12 cellular contexts compared by ENCODE assay signal in the genomic region with DNA sequence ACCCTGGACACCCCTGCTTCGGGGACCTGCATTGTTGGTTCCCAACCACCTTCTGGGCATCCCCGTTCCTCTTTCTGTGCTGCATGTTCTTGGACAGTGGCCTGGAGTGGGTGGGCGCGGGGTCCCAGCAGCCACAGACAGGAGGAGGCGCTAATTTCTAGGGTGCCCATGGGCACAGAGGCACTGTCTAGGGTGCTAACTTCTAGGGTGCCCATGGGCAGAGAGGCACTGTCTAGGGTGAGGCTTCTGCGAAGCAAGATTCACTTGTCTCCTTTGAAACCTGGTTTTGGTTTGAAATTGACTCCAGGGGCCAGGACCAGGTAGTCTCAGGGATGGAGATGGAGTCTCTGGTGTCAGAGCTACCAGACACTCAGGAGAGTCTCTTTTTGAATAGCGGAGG. TPM values are rescaled to one million over a fixed set of nuclear protein-coding genes. Genes with fewer than 3 reads are reported as not detected.
A peak's percentile ranks its signal among the peaks of the same experiment; 100 is the strongest.
DNase-seq lines count a peak whose midpoint lies in the region; TF ChIP-seq lines count a peak whose summit lies in the region.
"Had no signal": no experiment of that assay in that cellular context is flagged by ENCODE, and none has a peak within 500 bp of the region (broad histone marks: within the 10 kb centered on the region; RNA-seq: fewer than 3 reads in every experiment).

No MANE protein-coding gene starts in this region.

- H3K27me3 ChIP-seq in PC-9 (ENCODE audit: insufficient read depth, low read depth) = no peaks in the 10 kb centered on the region
- H3K27me3 ChIP-seq in smooth muscle cell (ENCODE audit: low read depth) = peaks cover 17% of the 10 kb centered on the region
- H3K27me3 ChIP-seq: brain microvascular endothelial cell had no signal

- no peaks in the 10 kb centered on the region for H3K9me3 Mint-ChIP-seq in activated CD4-positive, alpha-beta memory T cell treated with anti-CD3 and anti-CD28 coated beads for 36 hours
- no peaks in the 10 kb centered on the region for H3K9me3 Mint-ChIP-seq in activated CD4-positive, alpha-beta memory T cell treated with anti-CD3 and anti-CD28 coated beads, Interleukin-2, amount 10 ng/mL, durations not matched to agents 7 days and 5 days

- H3K4me3 ChIP-seq in PC-9 (peak overlapping the region; percentile 43; the same call in 1 of the 2 replicates), fibroblast of villous mesenchyme (ENCODE audit: low read depth, low read length) (peak overlapping the region; percentile 48), smooth muscle cell (no peak overlapping the region), OCI-LY7 (ENCODE audit: low read depth, low read length, poor library complexity, severe bottlenecking) (no peak overlapping the region)

- H3K27ac ChIP-seq in PC-9 = no peak overlapping the region; the same call in 1 of the 2 replicates
- no peak overlapping the region for H3K27ac ChIP-seq in smooth muscle cell (ENCODE audit: low read depth)
- no peak overlapping the region for H3K27ac ChIP-seq in OCI-LY7 (ENCODE audit: low read depth, low read length, poor library complexity, severe bottlenecking)
- H3K27ac ChIP-seq: brain microvascular endothelial cell had no signal

- WGBS in smooth muscle cell (ENCODE audit: low lambda C conversion rate) = 77% methylated on average over 7 of the region's 7 CpGs

- no peaks in the 10 kb centered on the region for H3K36me3 Mint-ChIP-seq in activated CD4-positive, alpha-beta memory T cell treated with anti-CD3 and anti-CD28 coated beads for 36 hours
- H3K36me3 Mint-ChIP-seq in activated CD4-positive, alpha-beta memory T cell treated with anti-CD3 and anti-CD28 coated beads, Interleukin-2, amount 10 ng/mL, durations not matched to agents 7 days and 5 days (ENCODE audit: low read depth) = no peaks in the 10 kb centered on the region
- H3K36me3 Mint-ChIP-seq: activated CD8-positive, alpha-beta memory T cell treated with anti-CD3 and anti-CD28 coated beads, Interleukin-2, amount 10 ng/mL, durations not matched to agents 7 days and 5 days had no signal

- H3K4me1 ChIP-seq in PC-9 (replicated peaks; ENCODE audit: insufficient read depth) (peaks cover 56% of the 10 kb centered on the region), smooth muscle cell (ENCODE audit: low read depth) (peaks cover 23% of the 10 kb centered on the region), OCI-LY7 (ENCODE audit: insufficient read depth, low read length, poor library complexity, severe bottlenecking) (no peaks in the 10 kb centered on the region)

- H3K9me3 ChIP-seq in PC-9 (ENCODE audit: insufficient read depth, low read depth) (no peaks in the 10 kb centered on the region), smooth muscle cell (replicated peaks; ENCODE audit: low read depth) (no peaks in the 10 kb centered on the region), OCI-LY7 (ENCODE audit: low read length) (no peaks in the 10 kb centered on the region)

- peaks cover 16% of the 10 kb centered on the region for H3K27me3 Mint-ChIP-seq in activated CD4-positive, alpha-beta memory T cell treated with anti-CD3 and anti-CD28 coated beads for 36 hours
- peaks cover 30% of the 10 kb centered on the region for H3K27me3 Mint-ChIP-seq in activated CD4-positive, alpha-beta memory T cell treated with anti-CD3 and anti-CD28 coated beads, Interleukin-2, amount 10 ng/mL, durations not matched to agents 7 days and 5 days

- DNase-seq in activated CD4-positive, alpha-beta memory T cell treated with anti-CD3 and anti-CD28 coated beads for 36 hours = no peak
- no peak for DNase-seq in activated CD4-positive, alpha-beta memory T cell treated with anti-CD3 and anti-CD28 coated beads, Interleukin-2, amount 10 ng/mL, durations not matched to agents 7 days and 5 days
- no peak for DNase-seq in PC-9
- no peak for DNase-seq in fibroblast of villous mesenchyme (ENCODE audit: low read depth)
- no peak for DNase-seq in smooth muscle cell (lab: John Stamatoyannopoulos, UW; ENCODE audit: unreplicated experiment)
- DNase-seq in activated CD8-positive, alpha-beta memory T cell treated with anti-CD3 and anti-CD28 coated beads, Interleukin-2, amount 50 U/mL, for 4 hours = no peak
- DNase-seq in OCI-LY7 (ENCODE audit: low spot score) = no peak
- DNase-seq in NCI-H1436 treated with DMSO at 0.1 percent for 48 hours (lab: John Stamatoyannopoulos, UW) = no peak
- DNase-seq: activated CD8-positive, alpha-beta memory T cell treated with anti-CD3 and anti-CD28 coated beads, Interleukin-2, amount 10 ng/mL, durations not matched to agents 7 days and 5 days; occipital lobe had no signal

- CTCF ChIA-PET in activated CD4-positive, alpha-beta memory T cell treated with anti-CD3 and anti-CD28 coated beads for 36 hours (lab: Charles Lee) = no interaction called here
- CTCF ChIA-PET in activated CD4-positive, alpha-beta memory T cell treated with anti-CD3 and anti-CD28 coated beads, Interleukin-2, amount 10 ng/mL, durations not matched to agents 7 days and 5 days (lab: Charles Lee) = no interaction called here
- CTCF ChIA-PET in PC-9 (lab: Charles Lee) (no interaction called here), OCI-LY7 (lab: Charles Lee; ENCODE audit: unreplicated experiment) (no interaction called here)

- H3K4me1 Mint-ChIP-seq in activated CD4-positive, alpha-beta memory T cell treated with anti-CD3 and anti-CD28 coated beads for 36 hours (ENCODE audit: low read depth) = peaks cover 7% of the 10 kb centered on the region
- peaks cover 1% of the 10 kb centered on the region for H3K4me1 Mint-ChIP-seq in activated CD4-positive, alpha-beta memory T cell treated with anti-CD3 and anti-CD28 coated beads, Interleukin-2, amount 10 ng/mL, durations not matched to agents 7 days and 5 days

- no peak overlapping the region for H3K9ac ChIP-seq in smooth muscle cell (ENCODE audit: low read depth)

- H3K36me3 ChIP-seq in PC-9 (ENCODE audit: low read depth) (no peaks in the 10 kb centered on the region), smooth muscle cell (ENCODE audit: low read depth) (no peaks in the 10 kb centered on the region), OCI-LY7 (ENCODE audit: insufficient read depth, low read length) (no peaks in the 10 kb centered on the region)
- H3K36me3 ChIP-seq: brain microvascular endothelial cell had no signal

- H3F3A ChIP-seq in PC-9 (ENCODE audit: insufficient read depth, low read depth) (peaks cover 24% of the 10 kb centered on the region; the same call in 1 of the 2 replicates), smooth muscle cell (ENCODE audit: low read depth) (peaks cover 5% of the 10 kb centered on the region)

- intact Hi-C loops in activated CD4-positive, alpha-beta memory T cell treated with anti-CD3 and anti-CD28 coated beads for 36 hours (cut with micrococcal nuclease) = no loop called here
- intact Hi-C loops in PC-9 (cut with micrococcal nuclease; ENCODE audit: unreplicated experiment) = no loop called here
- intact Hi-C loops in OCI-LY7 (cut with micrococcal nuclease; ENCODE audit: unreplicated experiment) = no loop called here

- H3K9me2 ChIP-seq in PC-9 (ENCODE audit: insufficient read depth) = no peaks in the 10 kb centered on the region
- H3K9me2 ChIP-seq in OCI-LY7 (ENCODE audit: insufficient read depth, low read length) = no peaks in the 10 kb centered on the region

- TF ChIP-seq CTCF in PC-9 (conservative IDR thresholded peaks at IDR 0.05) (no peak), fibroblast of villous mesenchyme (IDR thresholded peaks at IDR 0.05; ENCODE audit: insufficient read depth, low read depth, low read length) (no peak), smooth muscle cell (IDR thresholded peaks at IDR 0.05; ENCODE audit: borderline replicate concordance, insufficient read depth, poor library complexity, severe bottlenecking) (no peak), OCI-LY7 (conservative IDR thresholded peaks at IDR 0.05; ENCODE audit: low read length) (no peak)

- H4K20me1 ChIP-seq in PC-9 (ENCODE audit: insufficient read depth) (no peaks in the 10 kb centered on the region), smooth muscle cell (ENCODE audit: low read depth) (no peaks in the 10 kb centered on the region), OCI-LY7 (ENCODE audit: insufficient read depth, low read length) (no peaks in the 10 kb centered on the region)

- POLR2A ChIA-PET in activated CD4-positive, alpha-beta memory T cell treated with anti-CD3 and anti-CD28 coated beads for 36 hours (lab: Charles Lee) = no interaction called here
- POLR2A ChIA-PET in activated CD4-positive, alpha-beta memory T cell treated with anti-CD3 and anti-CD28 coated beads, Interleukin-2, amount 10 ng/mL, durations not matched to agents 7 days and 5 days (lab: Charles Lee) = no interaction called here
- POLR2A ChIA-PET in PC-9 (lab: Charles Lee; ENCODE audit: unreplicated experiment) (no interaction called here), OCI-LY7 (lab: Charles Lee) (no interaction called here)

- BruUV-seq in PC-9 (replicated peaks; lab: Mats Ljungman, UMichigan) (no TSS peak), OCI-LY7 (replicated peaks; lab: Mats Ljungman, UMichigan) (no TSS peak)

- peak overlapping the region; percentile 52 for H3K4me3 Mint-ChIP-seq in activated CD4-positive, alpha-beta memory T cell treated with anti-CD3 and anti-CD28 coated beads for 36 hours
- no peak overlapping the region for H3K4me3 Mint-ChIP-seq in activated CD4-positive, alpha-beta memory T cell treated with anti-CD3 and anti-CD28 coated beads, Interleukin-2, amount 10 ng/mL, durations not matched to agents 7 days and 5 days
- H3K4me3 Mint-ChIP-seq: activated CD8-positive, alpha-beta memory T cell treated with anti-CD3 and anti-CD28 coated beads, Interleukin-2, amount 10 ng/mL, durations not matched to agents 7 days and 5 days had no signal

- H3K4me2 ChIP-seq in PC-9 = peak overlapping the region; percentile 71
- H3K4me2 ChIP-seq in smooth muscle cell = peak overlapping the region; percentile 91
- no peak overlapping the region for H3K4me2 ChIP-seq in OCI-LY7 (ENCODE audit: low read length)

- H2AFZ ChIP-seq in PC-9 (no peak overlapping the region), smooth muscle cell (ENCODE audit: low read depth) (no peak overlapping the region), OCI-LY7 (ENCODE audit: low read length) (no peak overlapping the region)

- H3K79me2 ChIP-seq in PC-9 (ENCODE audit: low read depth) (peaks cover 18% of the 10 kb centered on the region), smooth muscle cell (ENCODE audit: low read depth) (no peaks in the 10 kb centered on the region), OCI-LY7 (ENCODE audit: insufficient read depth, low read depth, low read length) (no peaks in the 10 kb centered on the region)

- H3K27ac Mint-ChIP-seq in activated CD4-positive, alpha-beta memory T cell treated with anti-CD3 and anti-CD28 coated beads for 36 hours = no peak overlapping the region
- H3K27ac Mint-ChIP-seq in activated CD4-positive, alpha-beta memory T cell treated with anti-CD3 and anti-CD28 coated beads, Interleukin-2, amount 10 ng/mL, durations not matched to agents 7 days and 5 days = no peak overlapping the region
- H3K27ac Mint-ChIP-seq: activated CD8-positive, alpha-beta memory T cell treated with anti-CD3 and anti-CD28 coated beads, Interleukin-2, amount 10 ng/mL, durations not matched to agents 7 days and 5 days had no signal

RNA-seq across cellular contexts. Expression of a gene that starts 0.8 kb away (rescaled TPM):
- 1 to 10 TPM; 6.8 to 9.8 TPM for total RNA-seq in activated CD4-positive, alpha-beta memory T cell treated with anti-CD3 and anti-CD28 coated beads for 36 hours
- 10 to 100 TPM; 15.6 to 20.2 TPM for total RNA-seq in activated CD4-positive, alpha-beta memory T cell treated with anti-CD3 and anti-CD28 coated beads, Interleukin-2, amount 10 ng/mL, durations not matched to agents 7 days and 5 days
- total RNA-seq in PC-9 (2021) (65.3 and 77.6 TPM in 2 replicates), fibroblast of villous mesenchyme (2.2 and 7.1 TPM in 2 replicates), smooth muscle cell (4.8 and 6.5 TPM in 2 replicates), OCI-LY7 (2022) (0.15 and 0.17 TPM in 2 replicates)
- 12.8 and 18.6 TPM in 2 replicates for polyA plus RNA-seq in smooth muscle cell
- total RNA-seq in OCI-LY7 (2014; rRNA removed; shearing (Covaris generic)) = 0.10 and 0.32 TPM in 2 replicates

RNA-seq across cellular contexts. Expression of a gene that starts 12.7 kb away (rescaled TPM):
- total RNA-seq in activated CD4-positive, alpha-beta memory T cell treated with anti-CD3 and anti-CD28 coated beads for 36 hours = 10 to 100 TPM in 1 of 2 experiments, 1 to 10 TPM in 1; 9.2 to 10.4 TPM
- total RNA-seq in activated CD4-positive, alpha-beta memory T cell treated with anti-CD3 and anti-CD28 coated beads, Interleukin-2, amount 10 ng/mL, durations not matched to agents 7 days and 5 days = 10 to 100 TPM; 15.9 to 17.3 TPM
- total RNA-seq in PC-9 (2021) (41.4 and 44.9 TPM in 2 replicates), fibroblast of villous mesenchyme (19.4 and 20.3 TPM in 2 replicates), smooth muscle cell (20.7 and 21.7 TPM in 2 replicates), OCI-LY7 (2022) (6.8 and 7.4 TPM in 2 replicates)
- 35.0 and 38.7 TPM in 2 replicates for polyA plus RNA-seq in smooth muscle cell
- total RNA-seq in OCI-LY7 (2014; rRNA removed; shearing (Covaris generic)) = 3.1 and 3.6 TPM in 2 replicates

RNA-seq across cellular contexts. Expression of a gene that starts 37.8 kb away (rescaled TPM):
- total RNA-seq in activated CD4-positive, alpha-beta memory T cell treated with anti-CD3 and anti-CD28 coated beads for 36 hours = 10 to 100 TPM; 34.5 to 34.6 TPM
- 10 to 100 TPM; 34.7 to 38.9 TPM for total RNA-seq in activated CD4-positive, alpha-beta memory T cell treated with anti-CD3 and anti-CD28 coated beads, Interleukin-2, amount 10 ng/mL, durations not matched to agents 7 days and 5 days
- total RNA-seq in PC-9 (2021) = 23.8 and 25.5 TPM in 2 replicates
- total RNA-seq in fibroblast of villous mesenchyme = 9.7 and 12.5 TPM in 2 replicates
- 14.2 and 17.2 TPM in 2 replicates for total RNA-seq in smooth muscle cell
- polyA plus RNA-seq in smooth muscle cell = 20.8 and 21.5 TPM in 2 replicates
- 28.1 and 40.0 TPM in 2 replicates for total RNA-seq in OCI-LY7 (2014; rRNA removed; shearing (Covaris generic))
- total RNA-seq in OCI-LY7 (2022) = 32.9 and 34.7 TPM in 2 replicates

RNA-seq across cellular contexts. Expression of a gene that starts 40.2 kb away (rescaled TPM):
- total RNA-seq in activated CD4-positive, alpha-beta memory T cell treated with anti-CD3 and anti-CD28 coated beads for 36 hours = under 1 TPM; 0.62 to 0.65 TPM
- total RNA-seq in activated CD4-positive, alpha-beta memory T cell treated with anti-CD3 and anti-CD28 coated beads, Interleukin-2, amount 10 ng/mL, durations not matched to agents 7 days and 5 days = 1 to 10 TPM; 2.0 to 2.6 TPM
- total RNA-seq in PC-9 (2021) (6.2 and 6.9 TPM in 2 replicates), fibroblast of villous mesenchyme (not detected in 2 replicates), smooth muscle cell (0.04 and 0.22 TPM in 2 replicates), OCI-LY7 (2022) (0.37 and 0.48 TPM in 2 replicates)
- 0.50 TPM in 1 of 2 replicates, not detected in the other for polyA plus RNA-seq in smooth muscle cell
- 0.05 TPM in 1 of 2 replicates, not detected in the other for total RNA-seq in OCI-LY7 (2014; rRNA removed; shearing (Covaris generic))
- total RNA-seq: HT1080 had no signal

Comparison
In these comparisons a context has a peak if more than half of its experiments do, and no peak if none do; other contexts are left out.
1. H3K4me3 ChIP-seq: peak in PC-9 (single experiment) and fibroblast of villous mesenchyme (single experiment); none in smooth muscle cell (single experiment) and OCI-LY7 (single experiment).